Comparison of ENCODE assay signal across 6 cellular contexts in the genomic region with DNA sequence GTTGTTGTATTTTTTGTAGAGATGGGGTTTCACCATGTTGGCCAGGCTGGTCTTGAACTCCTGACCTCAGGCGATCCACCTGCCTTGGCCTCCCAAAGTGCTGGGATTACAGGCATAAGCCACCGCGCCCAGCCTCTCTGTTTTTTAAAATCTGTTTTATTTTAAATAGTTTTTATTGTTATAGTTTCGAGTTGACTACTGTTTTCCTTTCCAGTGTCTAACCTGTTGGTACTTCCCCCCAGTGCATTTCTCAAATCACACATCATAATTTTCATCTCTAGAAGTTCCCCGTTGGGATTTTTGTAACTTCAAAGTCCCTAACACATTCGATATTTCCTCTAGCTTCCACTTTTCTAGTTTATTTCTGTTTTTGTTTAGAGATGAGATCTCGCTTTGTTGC. TPM values are rescaled to one million over a fixed set of nuclear protein-coding genes. Genes with fewer than 3 reads are reported as not detected.
"Had no signal": no experiment of that assay in that cellular context is flagged by ENCODE, and none has a peak within 500 bp of the region (broad histone marks: within the 10 kb centered on the region; RNA-seq: fewer than 3 reads in every experiment).

No MANE protein-coding gene starts in this region.

RNA-seq across cellular contexts. Expression of gene PERM1, which starts 10.4 kb away (rescaled TPM):
- total RNA-seq: activated CD8-positive, alpha-beta T cell treated with anti-CD3 and anti-CD28 coated beads, Interleukin-2, amount 10 ng/mL, durations not matched to agents 7 days and 5 days; activated T-helper 2 cell treated with anti-CD3 and anti-CD28 coated beads, Interferon-gamma antibody, Interleukin-2, Interleukin-4, amounts not matched to agents 10 μg/mL and 5 μg/mL and 100 μg/mL, durations not matched to agents 14 hours and 24 hours and 36 hours; K562; SJCRH30; T-helper 2 cell treated with Interferon-gamma antibody and Interleukin-4, amounts not matched to agents 100 ng/mL and 5 ng/mL, for 36 hours had no signal

RNA-seq across cellular contexts. Expression of gene PLEKHN1, which starts 26.1 kb away (rescaled TPM):
- total RNA-seq: Right ventricle myocardium superior had no signal
